ENCODE assay signal across 8 cellular contexts in the genomic region with DNA sequence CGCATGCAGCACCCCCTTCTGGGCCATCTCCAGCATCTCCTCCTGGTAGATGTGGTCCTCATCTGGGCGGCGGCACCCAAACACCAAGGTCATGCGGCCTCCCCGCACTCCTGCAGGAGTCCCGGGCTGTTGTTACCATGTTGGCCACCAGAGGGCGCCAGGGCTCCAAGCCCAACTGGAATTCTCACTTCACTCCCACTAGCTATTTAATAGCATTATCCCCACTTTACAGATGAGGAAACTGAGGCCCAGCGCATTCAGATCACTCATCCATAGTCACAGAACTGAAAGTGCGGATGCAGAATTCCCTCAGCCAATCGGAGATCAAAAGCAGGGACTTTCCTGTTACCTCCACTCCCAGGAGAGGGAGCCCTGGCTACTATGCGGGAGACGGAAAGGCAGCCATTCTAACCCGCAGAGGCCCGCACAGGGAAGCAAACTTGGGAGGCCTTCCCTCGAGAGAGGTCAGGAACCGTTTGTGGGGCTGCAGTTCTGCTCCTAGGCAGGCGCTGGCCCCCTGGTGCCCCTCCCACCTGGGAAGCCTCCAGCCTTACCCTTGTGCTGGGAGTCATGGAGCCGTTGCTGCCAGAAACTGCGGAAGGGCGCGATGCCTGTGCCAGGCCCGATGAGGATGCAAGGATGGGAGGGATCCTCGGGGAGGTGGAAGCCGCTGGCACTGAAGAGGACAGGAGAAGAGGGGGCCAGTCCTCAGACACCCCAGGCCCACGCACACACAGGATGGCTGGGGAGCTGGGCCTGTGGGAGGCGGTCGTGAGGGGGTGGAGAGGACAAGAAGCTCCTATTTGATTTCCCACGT. TPM values are rescaled to one million over a fixed set of nuclear protein-coding genes. Genes with fewer than 3 reads are reported as not detected.
DNase-seq lines count a peak whose midpoint lies in the region; ATAC-seq, FAIRE-seq and TF ChIP-seq lines count a peak whose summit lies in the region.

No MANE protein-coding gene starts in this region.

- no peaks in the 10 kb centered on the region for H4K20me1 ChIP-seq in PC-3 (ENCODE audit: low read length)

- no peaks in the 10 kb centered on the region for H3K9me3 ChIP-seq in PC-3 (ENCODE audit: low read length)
- no peaks in the 10 kb centered on the region for H3K9me3 ChIP-seq in ovary
- H3K9me3 ChIP-seq in tibial nerve = no peaks in the 10 kb centered on the region

- no peaks in the 10 kb centered on the region; the same call in 1 of the 2 replicates for H3K27me3 ChIP-seq in BJ (ENCODE audit: control insufficient read depth, insufficient read depth, low read length)
- H3K27me3 ChIP-seq in PC-3 (ENCODE audit: low read length) = no peaks in the 10 kb centered on the region
- no peaks in the 10 kb centered on the region for H3K27me3 ChIP-seq in ovary
- no peaks in the 10 kb centered on the region for H3K27me3 ChIP-seq in tibial nerve

- H3K9ac ChIP-seq in PC-3 (ENCODE audit: low read length) = no peak overlapping the region

- DNase-seq in BJ (ENCODE audit: low read depth) (no peak), H54 (ENCODE audit: insufficient read length, low spot score) (peak; percentile 42), PC-3 (peak; percentile 57), foreskin fibroblast (peak; percentile 25 to 61), ovary (peak; percentile 37 to 77 (median 73)), tibial nerve (ENCODE audit: low spot score in 2 of 2) (peak; percentile 49 to 80)
- peak; percentile 56 to 69 for DNase-seq in activated T-helper 1 cell treated with anti-CD3 and anti-CD28 coated beads, Interleukin-2, amount 50 U/mL, for 16 hours (ENCODE audit: low read depth in 1 of 2, low spot score in 1 of 2)

- ATAC-seq in PC-3 (peak; percentile 54), HG02588 (IDR thresholded peaks at IDR 0.05; ENCODE audit: unreplicated experiment) (no peak)

- TF ChIP-seq POLR2A in H54 (IDR thresholded peaks at IDR 0.05; ENCODE audit: low read depth, low read length) (no peak), ovary (IDR thresholded peaks at IDR 0.05) (no peak), tibial nerve (IDR thresholded peaks at IDR 0.05) (no peak)

- POLR2A ChIA-PET in BJ (lab: Charles Lee) = no interaction called here
- POLR2A ChIA-PET in PC-3 (lab: Charles Lee; ENCODE audit: unreplicated experiment) = no interaction called here

- H3K4me3 ChIP-seq in BJ (ENCODE audit: low read depth, low read length) (no peak overlapping the region), PC-3 (ENCODE audit: low read length) (no peak overlapping the region), foreskin fibroblast (ENCODE audit: low read depth in 1 of 2, low read length in 2 of 2) (no peak overlapping the region), ovary (no peak overlapping the region), tibial nerve (no peak overlapping the region)

- intact Hi-C loops in PC-3 (cut with micrococcal nuclease) (loop anchor here (1.0 kb wide), 1 partner anchor 120 kb away; no protein-coding TSS in a partner anchor), ovary (cut with DNase I) (no loop called here)

- H3K4me1 ChIP-seq in PC-3 (ENCODE audit: insufficient read depth, low read length) (no peaks in the 10 kb centered on the region), ovary (ENCODE audit: insufficient read depth) (no peaks in the 10 kb centered on the region), tibial nerve (peaks cover 0 to 3% (median 0%) of the 10 kb centered on the region in 4 donors)

- BruUV-seq in PC-3 (replicated peaks; lab: Mats Ljungman, UMichigan) = no TSS peak

- H3K79me2 ChIP-seq in PC-3 (ENCODE audit: low read length) = no peaks in the 10 kb centered on the region

- no peaks in the 10 kb centered on the region for H3F3A ChIP-seq in PC-3 (ENCODE audit: low read length, unreplicated experiment)

- WGBS in ovary, 3 donors = 45 to 50% (median 47%) methylated on average over 28 of the region's 28 CpGs
- WGBS in tibial nerve, 2 donors = 56 to 57% methylated on average over 27 to 28 of the region's 28 CpGs

- H3K36me3 ChIP-seq in BJ (ENCODE audit: control insufficient read depth, insufficient read depth, low read length) (no peaks in the 10 kb centered on the region), PC-3 (ENCODE audit: low read depth, low read length) (no peaks in the 10 kb centered on the region; the same call in 1 of the 2 replicates), ovary (no peaks in the 10 kb centered on the region), tibial nerve (peaks cover 0 to 26% (median 0%) of the 10 kb centered on the region in 3 donors)

- no peak for FAIRE-seq in H54 (lab: Jason Lieb, UNC)

- H3K4me2 ChIP-seq in PC-3 (ENCODE audit: low read length) = no peak overlapping the region

- peak; percentile 82 for TF ChIP-seq CTCF in BJ (IDR thresholded peaks at IDR 0.05; ENCODE audit: insufficient read depth, low read depth, low read length)
- TF ChIP-seq CTCF in PC-3 (conservative IDR thresholded peaks at IDR 0.05; ENCODE audit: low read depth, low read length) = peak; percentile 89
- peak; percentile 83 for TF ChIP-seq CTCF in foreskin fibroblast (IDR thresholded peaks at IDR 0.05; ENCODE audit: low read depth, low read length)
- TF ChIP-seq CTCF in ovary (IDR thresholded peaks at IDR 0.05) = peak; percentile 53 to 85 (median 64)
- peak; percentile 82 to 92 (median 85) for TF ChIP-seq CTCF in tibial nerve (IDR thresholded peaks at IDR 0.05)

- no peaks in the 10 kb centered on the region for H3K9me2 ChIP-seq in PC-3 (replicated peaks; ENCODE audit: low read length)

- H2AFZ ChIP-seq in PC-3 (ENCODE audit: low read length) = no peak overlapping the region

- CTCF ChIA-PET in BJ (lab: Yijun Ruan, JAX) (interaction anchor here (0.6 to 9.1 kb wide), 30 partner anchors 10 to 491 kb away, joined by 3 to 147 read pairs (median 4); a partner anchor contains a TSS), PC-3 (lab: Charles Lee) (interaction anchor here (1.3 kb wide), 1 partner anchor 120 kb away, joined by 8 read pairs; no protein-coding TSS in a partner anchor)

- no peak for TF ChIP-seq EP300 in ovary (IDR thresholded peaks at IDR 0.05)
- TF ChIP-seq EP300 in tibial nerve (IDR thresholded peaks at IDR 0.05) = no peak

- H3K27ac ChIP-seq in PC-3 (ENCODE audit: low read length) (no peak overlapping the region), ovary (no peak overlapping the region), tibial nerve (no peak overlapping the region)

RNA-seq across cellular contexts. Expression of a gene that starts 40.1 kb away (rescaled TPM):
- polyA plus RNA-seq in BJ (2011; rRNA removed) (0.02 TPM in 1 of 2 replicates, not detected in the other), ovary (1 to 10 TPM in 1 of 2 donors, under 1 TPM in 1; 0.33 to 1.9 TPM)
- polyA minus RNA-seq in BJ (2011; rRNA and poly(A)+ RNA removed) = not detected in 2 replicates
- total RNA-seq in PC-3 (2014; rRNA removed) (not detected in 2 replicates), ovary (under 1 TPM; 0.11 to 0.63 (median 0.40) TPM), tibial nerve (1 to 10 TPM in 1 of 4 donors, under 1 TPM in 3; 0.22 to 2.9 (median 0.72) TPM)
